Comparison of ENCODE assay signal across 8 cellular contexts in the genomic region with DNA sequence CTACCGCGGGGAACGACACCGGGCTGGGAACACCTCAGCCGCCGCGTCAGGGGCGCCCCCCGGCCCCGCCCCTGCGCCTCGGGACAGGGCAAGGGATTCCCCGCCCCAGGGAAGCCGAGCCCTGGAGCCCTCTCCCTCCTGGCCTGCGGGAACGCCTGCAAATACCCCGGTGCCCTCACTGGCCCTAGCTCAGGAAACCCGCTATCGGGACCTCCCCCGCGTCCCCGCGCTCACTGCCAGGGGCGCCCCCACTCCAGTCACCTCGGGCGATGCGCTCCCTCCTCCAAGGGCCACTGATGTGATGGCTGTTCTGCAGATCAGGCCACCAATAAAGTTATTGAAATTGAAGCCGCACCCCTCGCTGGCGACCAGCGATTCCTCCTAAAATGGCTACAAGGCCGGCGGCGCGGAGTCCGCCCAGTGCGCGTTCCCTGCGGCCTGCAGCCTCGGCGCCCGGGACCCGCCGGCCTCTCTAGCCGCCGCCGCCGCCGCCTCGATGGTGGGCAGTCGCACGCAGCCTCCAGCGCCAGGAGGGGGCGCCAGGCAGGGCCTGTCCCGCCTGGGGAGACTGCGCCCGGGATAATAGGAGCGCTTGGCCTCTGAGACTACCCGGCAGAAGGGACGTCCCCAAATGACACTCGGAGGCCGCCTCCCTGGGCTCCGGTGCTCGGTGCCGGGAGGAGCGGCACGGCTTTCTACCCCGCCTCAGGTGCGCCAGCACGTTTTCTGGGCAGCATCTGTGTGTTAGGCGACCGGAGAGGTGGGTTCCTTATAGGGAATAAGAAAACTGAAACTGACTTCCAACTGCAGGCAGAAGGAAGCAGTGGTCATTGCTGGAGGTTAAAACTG. TPM values are rescaled to one million over a fixed set of nuclear protein-coding genes. Genes with fewer than 3 reads are reported as not detected.
DNase-seq lines count a peak whose midpoint lies in the region; ATAC-seq and TF ChIP-seq lines count a peak whose summit lies in the region.

A gene with protein sequence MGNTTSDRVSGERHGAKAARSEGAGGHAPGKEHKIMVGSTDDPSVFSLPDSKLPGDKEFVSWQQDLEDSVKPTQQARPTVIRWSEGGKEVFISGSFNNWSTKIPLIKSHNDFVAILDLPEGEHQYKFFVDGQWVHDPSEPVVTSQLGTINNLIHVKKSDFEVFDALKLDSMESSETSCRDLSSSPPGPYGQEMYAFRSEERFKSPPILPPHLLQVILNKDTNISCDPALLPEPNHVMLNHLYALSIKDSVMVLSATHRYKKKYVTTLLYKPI (minus strand): TSS at position 303 of the 849 bp plus-strand sequence. CDS start 326 bp downstream, outside the sequence.

- intact Hi-C loops in CD14-positive monocyte (cut with micrococcal nuclease): loop anchor here (2.0 kb wide), 1 partner anchor 70 kb away; the partner anchor contains the start of gene CHD1L (in 2 of the 2)
- intact Hi-C loops in left lung (cut with DNase I): loop anchor here in 1 of 2 donors (5.0 kb wide), 1 partner anchor 70 kb away; the partner anchor contains the start of gene CHD1L

- H3K4me3 ChIP-seq in left lung: peak within 1 kb of the TSS; percentile 93 to 98

- peaks cover 9 to 34% of the 10 kb centered on the region in 2 donors for H3K4me1 ChIP-seq in left lung

- H3K9me3 Mint-ChIP-seq in CD14-positive monocyte: peaks cover 0 to 1% (median 0%) of the 10 kb centered on the region in 7 donors

- peak; percentile 91 for TF ChIP-seq CTCF in CD14-positive monocyte (IDR thresholded peaks at IDR 0.05)
- peak; percentile 74 to 96 for TF ChIP-seq CTCF in left lung (IDR thresholded peaks at IDR 0.05)

- peaks cover 0 to 3% of the 10 kb centered on the region in 2 donors for H3K9me3 ChIP-seq in left lung

- no peaks in the 10 kb centered on the region for H3K27me3 ChIP-seq in left lung

- DNase-seq in CD14-positive monocyte (ENCODE audit: low spot score): peak; percentile 90
- peak; percentile 71 for DNase-seq in NCI-H524 treated with DMSO at 0.1 percent for 48 hours (lab: John Stamatoyannopoulos, UW)
- DNase-seq in activated CD4-positive, alpha-beta T cell treated with anti-CD3 and anti-CD28 coated beads, Interleukin-2, amount 50 U/mL, for 1 hour: peak; percentile 84
- peak; percentile 92 for DNase-seq in dedifferentiated amniotic fluid mesenchymal stem cell (ENCODE audit: extremely low spot score)
- peak; percentile 95 to 99 for DNase-seq in left lung
- DNase-seq in stimulated activated CD4-positive, alpha-beta T cell treated with anti-CD3 and anti-CD28 coated beads, Interleukin-2, amount 100 ng/mL, for 4 hours (ENCODE audit: low read depth): peak; percentile 82

- peaks cover 0 to 3% of the 10 kb centered on the region in 2 donors for H3K36me3 ChIP-seq in left lung

- peak within 1 kb of the TSS; percentile 99 to 100 for H3K4me3 Mint-ChIP-seq in CD14-positive monocyte

- H3K27me3 Mint-ChIP-seq in CD14-positive monocyte (ENCODE audit: low read depth in 3 of 3): no peaks in the 10 kb centered on the region

- peak within 1 kb of the TSS; percentile 97 to 98 for H3K27ac ChIP-seq in left lung

- H3K36me3 Mint-ChIP-seq in CD14-positive monocyte: peaks cover 11 to 17% of the 10 kb centered on the region in 2 donors

- H3K27ac Mint-ChIP-seq in CD14-positive monocyte: peak within 1 kb of the TSS; percentile 96 to 99 (median 98)

- ATAC-seq in GM19328 (IDR thresholded peaks at IDR 0.05; ENCODE audit: unreplicated experiment) (peak; percentile 88), HG03469 (IDR thresholded peaks at IDR 0.05; ENCODE audit: unreplicated experiment) (peak; percentile 79), left lung (peak; percentile 98)

- H3K4me1 Mint-ChIP-seq in CD14-positive monocyte: peaks cover 32% of the 10 kb centered on the region

RNA-seq across cellular contexts. Expression of the gene that starts here (rescaled TPM):
- polyA plus RNA-seq in CD14-positive monocyte: 1 to 10 TPM; 1.1 to 1.7 TPM
- 10 to 100 TPM in 1 of 2 donors, 1 to 10 TPM in 1; 9.7 to 11.9 TPM for total RNA-seq in left lung

Comparison
In these comparisons a context has a peak if more than half of its experiments do, and no peak if none do; other contexts are left out.
1. Peak in every context shown above with its lines: DNase-seq, ATAC-seq, H3K4me3 ChIP-seq and H3K27ac ChIP-seq.